Comparison of ENCODE assay signal across 11 cellular contexts in the genomic region with DNA sequence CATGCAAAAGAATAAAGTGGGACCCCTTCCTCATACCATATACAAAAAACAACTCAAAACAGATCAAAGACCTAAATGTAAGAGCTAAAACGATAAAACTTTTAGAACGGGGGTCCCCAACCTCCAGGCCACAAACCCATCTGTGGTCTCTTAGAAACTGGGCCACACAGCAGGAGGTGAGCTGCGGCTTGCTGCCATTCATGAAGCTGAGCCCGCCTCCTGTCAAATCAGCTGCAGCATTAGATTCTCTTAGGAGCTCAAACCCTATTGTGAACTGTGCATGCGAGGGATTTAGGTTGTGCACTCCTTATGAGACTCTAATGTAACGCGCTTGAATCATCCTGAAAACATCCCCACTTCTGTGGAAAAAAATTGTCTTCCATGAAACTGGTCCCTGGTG. TPM values are rescaled to one million over a fixed set of nuclear protein-coding genes. Genes with fewer than 3 reads are reported as not detected.
"Had no signal": no experiment of that assay in that cellular context is flagged by ENCODE, and none has a peak within 500 bp of the region (broad histone marks: within the 10 kb centered on the region; RNA-seq: fewer than 3 reads in every experiment).

No MANE protein-coding gene starts in this region.

- H3K27me3 Mint-ChIP-seq: IgD-negative memory B cell had no signal

- H3K27ac ChIP-seq: GM23248, HL-60 had no signal

- H3K9me3 Mint-ChIP-seq: HFFc6, IgD-negative memory B cell had no signal

- FAIRE-seq: HepG2 had no signal

- H2AFZ ChIP-seq: GM23248 had no signal

- H3K9ac ChIP-seq: GM23248 had no signal

- H3K36me3 ChIP-seq: HAP-1 had no signal

- DNase-seq: GM23248, GOT3, H7, HFFc6 had no signal

- H3K4me3 ChIP-seq: GM23248, HAP-1 had no signal

- H3K27ac Mint-ChIP-seq: HFFc6, IgD-negative memory B cell had no signal

- H3K4me3 Mint-ChIP-seq: HFFc6, IgD-negative memory B cell had no signal

- H3K36me3 Mint-ChIP-seq: IgD-negative memory B cell had no signal

- H3K4me1 Mint-ChIP-seq: IgD-negative memory B cell had no signal

- ATAC-seq: HCT116, HepG2 had no signal

RNA-seq across cellular contexts. Expression of a gene that starts 7.0 kb away (rescaled TPM):
- total RNA-seq: GM23248, H4, H7, HFFc6, HT1080 had no signal
- polyA plus RNA-seq: GM23248, HepG2, IgD-negative memory B cell had no signal

RNA-seq across cellular contexts. Expression of a gene that starts 17.9 kb away (rescaled TPM):
- total RNA-seq: GM23248, H4, H7, HFFc6, HT1080 had no signal
- polyA plus RNA-seq: GM23248, IgD-negative memory B cell had no signal

RNA-seq across cellular contexts. Expression of a gene that starts 46.9 kb away (rescaled TPM):
- total RNA-seq: GM23248, H4, HFFc6, HT1080 had no signal
- polyA plus RNA-seq: GM23248, IgD-negative memory B cell had no signal

RNA-seq across cellular contexts. Expression of a gene that starts 56.0 kb away (rescaled TPM):
- total RNA-seq: HFFc6, HT1080 had no signal
